Comparison of ENCODE assay signal across 15 cellular contexts in genomic region chr17:17402558-17402957, GRCh38.
DNase-seq lines count a peak whose midpoint lies in the region; ATAC-seq, FAIRE-seq and TF ChIP-seq lines count a peak whose summit lies in the region.
"Had no signal": no experiment of that assay in that cellular context is flagged by ENCODE, and none has a peak within 500 bp of the region (broad histone marks: within the 10 kb centered on the region; RNA-seq: fewer than 3 reads in every experiment).

No MANE protein-coding gene starts in this region.

- H3K4me3 ChIP-seq in HepG2 (replicated peaks in 1 of 3; ENCODE audit: insufficient read depth in 1 of 3, low read depth in 2 of 3, low read length in 3 of 3) (no peak overlapping the region), right lobe of liver (no peak overlapping the region), stomach (no peak overlapping the region)
- H3K4me3 ChIP-seq: dorsolateral prefrontal cortex, tibial artery had no signal

- peaks cover 63% of the 10 kb centered on the region for H3K4me1 ChIP-seq in HepG2 (ENCODE audit: insufficient read depth, low read length)
- H3K4me1 ChIP-seq in right lobe of liver = peaks cover 0 to 21% (median 5%) of the 10 kb centered on the region in 4 donors
- peaks cover 0 to 17% (median 12%) of the 10 kb centered on the region in 4 donors for H3K4me1 ChIP-seq in stomach
- H3K4me1 ChIP-seq: tibial artery had no signal

- POLR2A ChIA-PET in HepG2 (lab: Yijun Ruan, JAX) = interaction anchor here (1.0 kb wide), 1 partner anchor 15 kb away, joined by 3 read pairs; no protein-coding TSS in a partner anchor

- no peaks in the 10 kb centered on the region for H3K79me2 ChIP-seq in HepG2 (ENCODE audit: insufficient read depth, low read length)

- in situ Hi-C loops in HepG2 (cut with HindIII; ENCODE audit: extremely low pct_ligation_motif_present, low pct_unique_long_range_greater_than_20kb) = no loop called here

- H3K27me3 ChIP-seq in HepG2 (ENCODE audit: control insufficient read depth in 1 of 2, insufficient read depth in 2 of 2, low read length in 2 of 2) = peaks cover 0 to 9% of the 10 kb centered on the region in 2 experiments; a peak in 1 of 5 replicates
- H3K27me3 ChIP-seq in right lobe of liver = no peaks in the 10 kb centered on the region
- peaks cover 0 to 24% (median 0%) of the 10 kb centered on the region in 3 donors for H3K27me3 ChIP-seq in stomach

- intact Hi-C loops in HepG2 (cut with micrococcal nuclease; ENCODE audit: unreplicated experiment) = no loop called here
- intact Hi-C loops in right lobe of liver (cut with DNase I) = no loop called here
- intact Hi-C loops in stomach (cut with DNase I; ENCODE audit: low total_unique reads) = no loop called here

- no peak for FAIRE-seq in HepG2 (lab: Jason Lieb, UNC)
- FAIRE-seq: GM12892 had no signal

- no TSS peak for BruUV-seq in HepG2 (replicated peaks; lab: Mats Ljungman, UMichigan)

- H4K20me1 ChIP-seq in HepG2 (ENCODE audit: insufficient read depth, low read length) = no peaks in the 10 kb centered on the region

- H2AFZ ChIP-seq in HepG2 (ENCODE audit: low read length) = no peak overlapping the region

- H3K9me3 ChIP-seq in HepG2 (ENCODE audit: low read length) (no peaks in the 10 kb centered on the region), right lobe of liver (no peaks in the 10 kb centered on the region), stomach (no peaks in the 10 kb centered on the region)
- H3K9me3 ChIP-seq: tibial artery had no signal

- H3K9ac ChIP-seq in HepG2 (ENCODE audit: insufficient read depth, low read depth, low read length) = no peak overlapping the region

- H3K4me2 ChIP-seq in HepG2 (ENCODE audit: low read depth, low read length) = no peak overlapping the region

- peak; percentile 56 for DNase-seq in HepG2 (ENCODE audit: low spot score)
- no peak for DNase-seq in right lobe of liver
- DNase-seq in NCI-H226 = peak; percentile 59
- peak; percentile 24 for DNase-seq in iris pigment epithelial cell (ENCODE audit: low read depth)
- DNase-seq in stomach = no peak
- DNase-seq in NCI-H1694 treated with DMSO at 0.1 percent for 48 hours (lab: John Stamatoyannopoulos, UW) = no peak
- DNase-seq: AML-193, hypothalamus, NCI-H1092, tibial artery had no signal

- H3K36me3 ChIP-seq in HepG2 (replicated peaks in 1 of 2; ENCODE audit: control insufficient read depth in 1 of 2, insufficient read depth in 2 of 2, low read length in 2 of 2) (no peaks in the 10 kb centered on the region), right lobe of liver (no peaks in the 10 kb centered on the region), stomach (no peaks in the 10 kb centered on the region)
- H3K36me3 ChIP-seq: tibial artery had no signal

- ATAC-seq in HepG2 (no peak), right lobe of liver (no peak), esophagus mucosa (no peak), HG03280 (IDR thresholded peaks at IDR 0.05; ENCODE audit: unreplicated experiment) (no peak)
- ATAC-seq: HCT116 had no signal

- CTCF ChIA-PET in HepG2 (lab: Yijun Ruan, JAX; ENCODE audit: low intra/inter-chr PET ratio, low total read pairs) = no interaction called here

- 42% methylated on average over 6 of the region's 6 CpGs for WGBS in HepG2 (ENCODE audit: low lambda C conversion rate)
- whole genome bisulfite sequencing in right lobe of liver (ENCODE audit: insufficient coverage, low coverage, low lambda C conversion rate, missing lambda C conversion rate) = 64% methylated on average over 6 of the region's 6 CpGs
- WGBS in stomach, 5 donors = 83 to 90% (median 88%) methylated on average over 6 of the region's 6 CpGs

- H3K27ac ChIP-seq in HepG2 (ENCODE audit: extremely low read length, insufficient read depth, low read length) = no peak overlapping the region
- H3K27ac ChIP-seq in right lobe of liver = no peak overlapping the region
- no peak overlapping the region for H3K27ac ChIP-seq in stomach
- H3K27ac ChIP-seq: tibial artery had no signal

- no peak for TF ChIP-seq RAD21 in HepG2 (CRISPR knock-in tag; IDR thresholded peaks at IDR 0.05)

- TF ChIP-seq POLR2A in HepG2 (IDR thresholded peaks at IDR 0.05; ENCODE audit: insufficient read depth in 1 of 2, low read depth in 2 of 2, low read length in 2 of 2) (no peak), right lobe of liver (IDR thresholded peaks at IDR 0.05) (no peak), stomach (IDR thresholded peaks at IDR 0.05) (no peak)

- no peak for TF ChIP-seq EP300 in HepG2 (IDR thresholded peaks at IDR 0.05; ENCODE audit: low read depth in 2 of 2, low read length in 2 of 2)
- no peak for TF ChIP-seq EP300 in HepG2 (CRISPR knock-in tag; IDR thresholded peaks at IDR 0.05; ENCODE audit: borderline replicate concordance)
- TF ChIP-seq EP300 in stomach (IDR thresholded peaks at IDR 0.05) = no peak

- no peak for TF ChIP-seq CTCF in HepG2 (CRISPR knock-in tag; IDR thresholded peaks at IDR 0.05)
- TF ChIP-seq CTCF in right lobe of liver (IDR thresholded peaks at IDR 0.05) = no peak
- TF ChIP-seq CTCF in stomach (IDR thresholded peaks at IDR 0.05) = no peak

TF ChIP-seq in HepG2, 621 proteins besides CTCF, POLR2A, EP300 and RAD21:
- TF ChIP-seq ZNF530 (CRISPR knock-in tag; IDR thresholded peaks at IDR 0.05; ENCODE audit: low read depth) (no peak), ZSCAN5A (CRISPR knock-in tag; IDR thresholded peaks at IDR 0.05; ENCODE audit: borderline replicate concordance) (no peak), ZBTB1 (CRISPR knock-in tag; IDR thresholded peaks at IDR 0.05; ENCODE audit: borderline replicate concordance) (no peak), ZNF83 (CRISPR knock-in tag; IDR thresholded peaks at IDR 0.05; ENCODE audit: borderline replicate concordance) (no peak), U2AF2 (IDR thresholded peaks at IDR 0.05; ENCODE audit: low read depth, low read length) (no peak), SMAD9 (CRISPR knock-in tag; IDR thresholded peaks at IDR 0.05) (no peak)
TF ChIP-seq in HepG2: peak in this region for 0.

Comparison
In these comparisons a context has a peak if more than half of its experiments do, and no peak if none do; other contexts are left out.
1. DNase-seq: peak in HepG2 (single experiment), NCI-H226 (single experiment) and iris pigment epithelial cell (single experiment); none in right lobe of liver (0 of 3), stomach (single experiment) and NCI-H1694 treated with DMSO at 0.1 percent for 48 hours (single experiment).